Comparison of ENCODE assay signal across 10 cellular contexts in the genomic region with DNA sequence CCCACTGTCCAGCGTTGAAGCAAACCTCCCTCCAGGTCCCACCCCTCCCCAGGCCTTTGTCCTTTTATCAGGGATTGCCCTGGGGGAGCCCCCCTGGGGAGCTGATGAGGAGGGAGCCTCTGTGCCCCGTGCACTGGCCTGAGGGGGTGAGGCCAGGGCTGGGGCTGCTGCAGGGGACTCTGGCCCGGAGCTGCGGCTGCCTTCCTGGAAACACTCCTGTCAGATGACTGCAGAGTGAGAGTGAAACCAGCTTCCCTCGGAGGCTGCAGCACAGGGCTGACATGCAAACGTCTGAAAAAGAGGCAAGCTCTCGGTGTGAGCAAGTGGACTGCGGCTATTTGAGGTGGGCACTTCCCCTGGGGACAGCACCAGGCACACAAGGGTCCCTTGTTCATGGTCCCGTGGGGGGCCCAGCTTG. TPM values are rescaled to one million over a fixed set of nuclear protein-coding genes. Genes with fewer than 3 reads are reported as not detected.
DNase-seq lines count a peak whose midpoint lies in the region; ATAC-seq and TF ChIP-seq lines count a peak whose summit lies in the region.
"Had no signal": no experiment of that assay in that cellular context is flagged by ENCODE, and none has a peak within 500 bp of the region (broad histone marks: within the 10 kb centered on the region; RNA-seq: fewer than 3 reads in every experiment).

No MANE protein-coding gene starts in this region.

- H3K27me3 ChIP-seq in right atrium auricular region = no peaks in the 10 kb centered on the region
- H3K27me3 ChIP-seq in esophagus muscularis mucosa = peaks cover 0 to 4% (median 0%) of the 10 kb centered on the region in 4 donors

- TF ChIP-seq CTCF in right atrium auricular region (IDR thresholded peaks at IDR 0.05) (no peak), esophagus muscularis mucosa (IDR thresholded peaks at IDR 0.05) (no peak)

- peak; percentile 36 for ATAC-seq in Right ventricle myocardium superior (ENCODE audit: poor library complexity)
- ATAC-seq in HG03095 (IDR thresholded peaks at IDR 0.05; ENCODE audit: unreplicated experiment) = no peak
- ATAC-seq in HG02852 (IDR thresholded peaks at IDR 0.05; ENCODE audit: unreplicated experiment) = no peak

- TF ChIP-seq EP300 in esophagus muscularis mucosa (IDR thresholded peaks at IDR 0.05) = no peak

- intact Hi-C loops in Right ventricle myocardium superior (cut with DNase I) = no loop called here
- intact Hi-C loops in esophagus muscularis mucosa (cut with DNase I) = no loop called here

- H3K9me3 ChIP-seq in right atrium auricular region (no peaks in the 10 kb centered on the region), esophagus muscularis mucosa (no peaks in the 10 kb centered on the region)

- H3K4me1 ChIP-seq in right atrium auricular region = peaks cover 0 to 23% of the 10 kb centered on the region in 2 donors
- H3K4me1 ChIP-seq in esophagus muscularis mucosa = peaks cover 19 to 31% (median 27%) of the 10 kb centered on the region in 4 donors

- 43% methylated on average over 1 of the region's 9 CpGs for WGBS in esophagus muscularis mucosa

- H3K36me3 ChIP-seq in right atrium auricular region = no peaks in the 10 kb centered on the region
- H3K36me3 ChIP-seq in esophagus muscularis mucosa = no peaks in the 10 kb centered on the region

- H3K27ac ChIP-seq in right atrium auricular region (no peak overlapping the region), esophagus muscularis mucosa (replicated peaks in 1 of 4) (peak overlapping the region in 1 of 4 donors; percentile 22)
- H3K27ac ChIP-seq: C4-2B, VCaP had no signal

- no peak for TF ChIP-seq POLR2A in esophagus muscularis mucosa (IDR thresholded peaks at IDR 0.05; ENCODE audit: low read depth)

- DNase-seq in Right ventricle myocardium superior = no peak
- no peak for DNase-seq in right atrium auricular region (ENCODE audit: low spot score)
- DNase-seq in UCSD-AML1 (lab: John Stamatoyannopoulos, UW; ENCODE audit: unreplicated experiment) = peak; percentile 49
- no peak for DNase-seq in esophagus muscularis mucosa (ENCODE audit: extremely low spot score)
- peak; percentile 41 to 52 for DNase-seq in stimulated activated CD4-positive, alpha-beta T cell treated with anti-CD3 and anti-CD28 coated beads, Interleukin-2, amount 100 ng/mL, for 48 hours
- no peak for DNase-seq in NCI-H1048 (lab: John Stamatoyannopoulos, UW)

- H3K4me3 ChIP-seq in right atrium auricular region (no peak overlapping the region), esophagus muscularis mucosa (peak overlapping the region in 3 of 4 donors; percentile 23 to 27 (median 24))

RNA-seq across cellular contexts. Expression of a gene that starts 4.6 kb away (rescaled TPM):
- total RNA-seq in Right ventricle myocardium superior (9.1 TPM), right atrium auricular region (1 to 10 TPM; 1.9 to 4.1 TPM), esophagus muscularis mucosa (10 to 100 TPM in 2 of 4 donors, 1 to 10 TPM in 2; 6.6 to 15.5 (median 12.4) TPM)

RNA-seq across cellular contexts. Expression of a gene that starts 15.6 kb away (rescaled TPM):
- total RNA-seq in Right ventricle myocardium superior (325 TPM), right atrium auricular region (100 to 1,000 TPM; 329 to 428 TPM), esophagus muscularis mucosa (100 to 1,000 TPM; 233 to 283 (median 247) TPM)

RNA-seq across cellular contexts. Expression of a gene that starts 29.6 kb away (rescaled TPM):
- total RNA-seq in Right ventricle myocardium superior (13.2 TPM), right atrium auricular region (1 to 10 TPM; 1.7 to 2.0 TPM), esophagus muscularis mucosa (1 to 10 TPM; 1.7 to 4.7 (median 2.1) TPM)

RNA-seq across cellular contexts. Expression of a gene that starts 32.5 kb away (rescaled TPM):
- total RNA-seq in Right ventricle myocardium superior (345 TPM), right atrium auricular region (100 to 1,000 TPM; 140 to 154 TPM), esophagus muscularis mucosa (10 to 100 TPM; 43.4 to 84.1 (median 53.9) TPM)

RNA-seq across cellular contexts. Expression of a gene that starts 39.4 kb away (rescaled TPM):
- 7.3 TPM for total RNA-seq in Right ventricle myocardium superior
- 1 to 10 TPM; 2.7 to 3.0 TPM for total RNA-seq in right atrium auricular region
- 10 to 100 TPM in 3 of 4 donors, 1 to 10 TPM in 1; 3.3 to 14.0 (median 11.4) TPM for total RNA-seq in esophagus muscularis mucosa

Comparison
In these comparisons a context has a peak if more than half of its experiments do, and no peak if none do; other contexts are left out.
1. DNase-seq: peak in UCSD-AML1 (single experiment) and stimulated activated CD4-positive, alpha-beta T cell treated with anti-CD3 and anti-CD28 coated beads, Interleukin-2, amount 100 ng/mL, for 48 hours (2 of 2); none in Right ventricle myocardium superior (single experiment), right atrium auricular region (single experiment), esophagus muscularis mucosa (single experiment) and NCI-H1048 (single experiment).
2. H3K4me3 ChIP-seq: peak in esophagus muscularis mucosa (3 of 4); none in right atrium auricular region (0 of 2).